ENCODE assay signal across 1 cellular context in genomic region chr9:37290881-37291485, GRCh38.
TF ChIP-seq lines count a peak whose summit lies in the region.

No MANE protein-coding gene starts in this region.

TF ChIP-seq in GM12878, 131 proteins besides CTCF, POLR2A, EP300 and RAD21 (continued from another document and continues in another):
- TF ChIP-seq SKIL (IDR thresholded peaks at IDR 0.05; ENCODE audit: low read depth, poor library complexity, severe bottlenecking) (no peak), GABPA (IDR thresholded peaks at IDR 0.05; ENCODE audit: low read depth) (no peak), ATF2 (IDR thresholded peaks at IDR 0.05; ENCODE audit: low read length) (peak; percentile 79), MEF2A (IDR thresholded peaks at IDR 0.05; ENCODE audit: insufficient read depth, low read depth, low read length) (no peak), CREM (IDR thresholded peaks at IDR 0.05; ENCODE audit: low read depth) (peak; percentile 67), SPI1 (IDR thresholded peaks at IDR 0.05; ENCODE audit: borderline replicate concordance, insufficient read depth, low read depth, low read length) (no peak), E2F4 (IDR thresholded peaks at IDR 0.05; ENCODE audit: low read depth, low read length) (no peak), REST (IDR thresholded peaks at IDR 0.05; ENCODE audit: low read depth, low read length) (no peak), KAT2A (conservative IDR thresholded peaks at IDR 0.05; ENCODE audit: control insufficient read depth, low read depth, low read length) (no peak), EED (IDR thresholded peaks at IDR 0.05; ENCODE audit: low read depth) (no peak), CHD2 (IDR thresholded peaks at IDR 0.05; ENCODE audit: borderline replicate concordance, low read depth, low read length) (no peak), PKNOX1 (IDR thresholded peaks at IDR 0.05) (no peak; the same call in 1 of the 2 replicates), MEF2B (IDR thresholded peaks at IDR 0.05; ENCODE audit: partially characterized antibody, poor library complexity, severe bottlenecking) (no peak), USF1 (IDR thresholded peaks at IDR 0.05; ENCODE audit: borderline replicate concordance, extremely low read length, insufficient read depth, low read depth, low read length) (no peak), CBX5 (IDR thresholded peaks at IDR 0.05; ENCODE audit: low read depth) (no peak), GATAD2B (conservative IDR thresholded peaks at IDR 0.05; ENCODE audit: low read depth) (no peak), SMAD5 (IDR thresholded peaks at IDR 0.05; ENCODE audit: low read depth) (no peak), IKZF1 (conservative IDR thresholded peaks at IDR 0.05) (no peak), MAX (IDR thresholded peaks at IDR 0.05; ENCODE audit: low read depth, low read length) (no peak), ZBTB40 (IDR thresholded peaks at IDR 0.05; ENCODE audit: borderline replicate concordance) (peak; percentile 29; the same call in 1 of the 2 replicates), TCF12 (IDR thresholded peaks at IDR 0.05; ENCODE audit: low read depth, low read length) (no peak), BCL3 (IDR thresholded peaks at IDR 0.05; ENCODE audit: borderline replicate concordance, insufficient read depth, low read depth, low read length, poor library complexity, severe bottlenecking) (no peak), NKRF (conservative IDR thresholded peaks at IDR 0.05) (no peak), STAT3 (IDR thresholded peaks at IDR 0.05; ENCODE audit: low read depth, low read length) (no peak), PAX5 (IDR thresholded peaks at IDR 0.05; ENCODE audit: borderline replicate concordance, low read depth, low read length) (no peak), ATF7 (IDR thresholded peaks at IDR 0.05; ENCODE audit: low read depth) (peak; percentile 83), STAT1 (conservative IDR thresholded peaks at IDR 0.05) (no peak), NR2C2 (IDR thresholded peaks at IDR 0.05; ENCODE audit: borderline replicate concordance, control insufficient read depth, insufficient read length, low read depth) (no peak), NR2F1 (conservative IDR thresholded peaks at IDR 0.05) (no peak), ZNF207 (IDR thresholded peaks at IDR 0.05; ENCODE audit: borderline replicate concordance) (no peak), ESRRA (IDR thresholded peaks at IDR 0.05; ENCODE audit: low read length) (no peak), ZSCAN29 (IDR thresholded peaks at IDR 0.05) (no peak), CREB1 (IDR thresholded peaks at IDR 0.05; ENCODE audit: low read depth) (peak; percentile 80; the same call in 1 of the 2 replicates), SREBF2 (IDR thresholded peaks at IDR 0.05; ENCODE audit: low read length) (no peak), E4F1 (IDR thresholded peaks at IDR 0.05; ENCODE audit: borderline replicate concordance, partially characterized antibody) (no peak)
